In the genomic region with DNA sequence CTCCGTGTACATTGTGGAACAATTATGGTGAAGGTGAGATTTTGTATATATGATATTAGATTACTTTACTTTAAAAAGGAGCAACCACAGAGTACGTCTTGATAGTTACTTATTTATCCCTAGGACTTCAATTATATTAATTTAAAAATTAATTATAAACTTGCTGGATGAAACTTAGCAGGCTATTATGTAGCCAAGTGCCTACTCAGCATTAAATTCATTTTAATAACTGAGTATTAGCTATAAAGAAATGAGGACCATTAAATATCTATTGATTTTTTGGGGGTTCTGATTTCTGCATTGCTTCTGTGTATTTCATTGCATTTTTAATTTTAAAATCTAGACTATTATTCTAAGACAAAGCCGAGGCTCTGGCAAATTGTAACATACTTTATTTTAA, we compare ENCODE assay signal across 36 cellular contexts.
DNase-seq lines count a peak whose midpoint lies in the region; ATAC-seq, FAIRE-seq and TF ChIP-seq lines count a peak whose summit lies in the region.
"Had no signal": no experiment of that assay in that cellular context is flagged by ENCODE, and none has a peak within 500 bp of the region (broad histone marks: within the 10 kb centered on the region; RNA-seq: fewer than 3 reads in every experiment).

No MANE protein-coding gene starts in this region.

- no peak overlapping the region for H4K91ac ChIP-seq in IMR-90 (ENCODE audit: insufficient read depth, low read depth, low read length)

- no peaks in the 10 kb centered on the region for H3K27me3 Mint-ChIP-seq in effector memory CD8-positive, alpha-beta T cell
- H3K27me3 Mint-ChIP-seq: B cell; CD4-positive, alpha-beta memory T cell; CD4-positive, CD25-positive, alpha-beta regulatory T cell; CD8-positive, alpha-beta memory T cell had no signal

- H4K20me1 ChIP-seq in HepG2 (ENCODE audit: insufficient read depth, low read length) (no peaks in the 10 kb centered on the region), IMR-90 (ENCODE audit: insufficient read depth, low read length) (no peaks in the 10 kb centered on the region), osteoblast (ENCODE audit: insufficient read depth, low read length) (no peaks in the 10 kb centered on the region)
- H4K20me1 ChIP-seq: BLaER1; BLaER1 treated with 17β-estradiol and CSF1 and Interleukin-3, amounts not matched to agents 10 nM and 100 nM had no signal

- FAIRE-seq in HepG2 (lab: Jason Lieb, UNC) = no peak
- FAIRE-seq in A549 (lab: Jason Lieb, UNC) = no peak
- FAIRE-seq: A204.1, D721Med had no signal

- no peak overlapping the region for H3K4ac ChIP-seq in IMR-90 (ENCODE audit: low read depth, low read length)

- CTCF ChIA-PET in HepG2 (lab: Yijun Ruan, JAX; ENCODE audit: low intra/inter-chr PET ratio, low total read pairs) (no interaction called here), A549 (lab: Yijun Ruan, JAX) (no interaction called here), IMR-90 (lab: Yijun Ruan, JAX) (no interaction called here)

- POLR2A ChIA-PET in HepG2 (lab: Yijun Ruan, JAX) (no interaction called here), A549 (lab: Yijun Ruan, JAX) (no interaction called here), IMR-90 (lab: Charles Lee; ENCODE audit: unreplicated experiment) (no interaction called here)

- no peak overlapping the region for H3K27ac Mint-ChIP-seq in effector memory CD8-positive, alpha-beta T cell
- H3K27ac Mint-ChIP-seq: B cell; CD14-positive monocyte; CD4-positive, alpha-beta memory T cell; CD4-positive, alpha-beta T cell; CD4-positive, CD25-positive, alpha-beta regulatory T cell; CD8-positive, alpha-beta memory T cell; CD8-positive, alpha-beta T cell had no signal

- H2AFZ ChIP-seq in HepG2 (ENCODE audit: low read length) = no peak overlapping the region
- H2AFZ ChIP-seq in IMR-90 (replicated peaks; ENCODE audit: low read length, poor library complexity) = no peak overlapping the region
- no peak overlapping the region for H2AFZ ChIP-seq in osteoblast (ENCODE audit: low read length)

- no peaks in the 10 kb centered on the region for H3K9me1 ChIP-seq in IMR-90 (ENCODE audit: insufficient read depth, low read length)

- H3K4me1 ChIP-seq in HepG2 (ENCODE audit: insufficient read depth, low read length) = no peaks in the 10 kb centered on the region
- no peaks in the 10 kb centered on the region for H3K4me1 ChIP-seq in right lobe of liver
- no peaks in the 10 kb centered on the region for H3K4me1 ChIP-seq in A549
- H3K4me1 ChIP-seq in IMR-90 (ENCODE audit: control insufficient read depth, insufficient read depth, low read length) = no peaks in the 10 kb centered on the region
- no peaks in the 10 kb centered on the region for H3K4me1 ChIP-seq in osteoblast (ENCODE audit: insufficient read depth, low read length)
- H3K4me1 ChIP-seq: BE2C; BLaER1; BLaER1 treated with 17β-estradiol and CSF1 and Interleukin-3, amounts not matched to agents 10 nM and 100 nM; Caco-2 had no signal

- intact Hi-C loops in HepG2 (cut with micrococcal nuclease; ENCODE audit: unreplicated experiment) (no loop called here), right lobe of liver (cut with DNase I) (no loop called here), IMR-90 (cut with micrococcal nuclease) (no loop called here)

- H3K9ac ChIP-seq in HepG2 (ENCODE audit: insufficient read depth, low read depth, low read length) (no peak overlapping the region), IMR-90 (ENCODE audit: low read depth, low read length) (no peak overlapping the region)
- H3K9ac ChIP-seq: BLaER1; BLaER1 treated with 17β-estradiol and CSF1 and Interleukin-3, amounts not matched to agents 10 nM and 100 nM had no signal

- BruUV-seq in HepG2 (replicated peaks; lab: Mats Ljungman, UMichigan) (no TSS peak), IMR-90 (replicated peaks; lab: Mats Ljungman, UMichigan) (no TSS peak)

- DNase-seq in HepG2 (ENCODE audit: low spot score) = no peak
- DNase-seq in right lobe of liver = no peak
- DNase-seq in A549 (ENCODE audit: low read depth in 1 of 2, low spot score in 1 of 2) = no peak
- DNase-seq in IMR-90 = no peak
- DNase-seq in osteoblast (ENCODE audit: insufficient read length, low spot score, missing footprints) = peak; percentile 3
- no peak for DNase-seq in NCI-H1930 (lab: John Stamatoyannopoulos, UW)
- DNase-seq in medulla oblongata (ENCODE audit: extremely low spot score) = no peak
- no peak for DNase-seq in effector memory CD8-positive, alpha-beta T cell
- DNase-seq: 8988T; ACHN; AML-193; BE2C; C1 segment of cervical spinal cord; Caco-2; Calu3; CD4-positive, alpha-beta memory T cell; CD4-positive, alpha-beta T cell; CD4-positive, CD25-positive, alpha-beta regulatory T cell; CD8-positive, alpha-beta memory T cell; CD8-positive, alpha-beta T cell; COR-L47; DMS 273 treated with DMSO at 0.1 percent for 48 hours; DMS153; DMS53; DMS79; DMS79 treated with DMSO at 0.1 percent for 48 hours; DND-41; EL had no signal

- TF ChIP-seq RAD21 in HepG2 (CRISPR knock-in tag; IDR thresholded peaks at IDR 0.05) (no peak), A549 (conservative IDR thresholded peaks at IDR 0.05 in 1 of 2, IDR thresholded peaks at IDR 0.05 in 1 of 2) (no peak), IMR-90 (IDR thresholded peaks at IDR 0.05; ENCODE audit: low read length) (no peak)

- H3K56ac ChIP-seq in IMR-90 (ENCODE audit: extremely low read depth, insufficient read depth, low read length) = no peak overlapping the region

- TF ChIP-seq EP300 in HepG2 (IDR thresholded peaks at IDR 0.05; ENCODE audit: low read depth in 2 of 2, low read length in 2 of 2) = no peak
- no peak for TF ChIP-seq EP300 in HepG2 (CRISPR knock-in tag; IDR thresholded peaks at IDR 0.05; ENCODE audit: borderline replicate concordance)
- TF ChIP-seq EP300 in A549 (IDR thresholded peaks at IDR 0.05) = no peak

- H3K4me3 ChIP-seq in HepG2 (replicated peaks in 1 of 3; ENCODE audit: insufficient read depth in 1 of 3, low read depth in 2 of 3, low read length in 3 of 3) (no peak overlapping the region), right lobe of liver (no peak overlapping the region), A549 (no peak overlapping the region), IMR-90 (ENCODE audit: insufficient read depth, low read depth, low read length) (no peak overlapping the region), osteoblast (ENCODE audit: insufficient read depth, low read length) (no peak overlapping the region)
- H3K4me3 ChIP-seq: BLaER1; BLaER1 treated with 17β-estradiol and CSF1 and Interleukin-3, amounts not matched to agents 10 nM and 100 nM had no signal

- no peaks in the 10 kb centered on the region for H3K79me1 ChIP-seq in IMR-90 (ENCODE audit: low read depth in 1 of 2, low read length in 2 of 2)

- no peak overlapping the region for H3K4me3 Mint-ChIP-seq in effector memory CD8-positive, alpha-beta T cell
- H3K4me3 Mint-ChIP-seq: B cell; CD14-positive monocyte; CD4-positive, alpha-beta memory T cell; CD4-positive, alpha-beta T cell; CD4-positive, CD25-positive, alpha-beta regulatory T cell; CD8-positive, alpha-beta memory T cell; CD8-positive, alpha-beta T cell had no signal

- no peaks in the 10 kb centered on the region for H3K36me3 Mint-ChIP-seq in effector memory CD8-positive, alpha-beta T cell (ENCODE audit: insufficient read depth)
- H3K36me3 Mint-ChIP-seq: CD14-positive monocyte; CD4-positive, alpha-beta memory T cell; CD4-positive, CD25-positive, alpha-beta regulatory T cell; CD8-positive, alpha-beta T cell had no signal

- H2BK15ac ChIP-seq in IMR-90 (ENCODE audit: low read depth, low read length) = no peak overlapping the region

- no peak overlapping the region for H4K8ac ChIP-seq in IMR-90 (ENCODE audit: low read depth in 2 of 2, low read length in 2 of 2)

- H2BK5ac ChIP-seq in IMR-90 (ENCODE audit: low read depth, low read length, poor library complexity, severe bottlenecking) = no peak overlapping the region

- H3K9me3 Mint-ChIP-seq in effector memory CD8-positive, alpha-beta T cell = peaks cover 11 to 16% of the 10 kb centered on the region in 2 donors

- H4K5ac ChIP-seq in IMR-90 (ENCODE audit: low read depth, low read length) = no peak overlapping the region

- H3K9me3 ChIP-seq in HepG2 (ENCODE audit: low read length) = no peaks in the 10 kb centered on the region
- H3K9me3 ChIP-seq in right lobe of liver = no peaks in the 10 kb centered on the region
- no peaks in the 10 kb centered on the region for H3K9me3 ChIP-seq in A549
- H3K9me3 ChIP-seq in IMR-90 (ENCODE audit: control insufficient read depth, insufficient read depth, low read length) = peaks cover 6% of the 10 kb centered on the region; the same call in 1 of the 2 replicates
- H3K9me3 ChIP-seq in osteoblast (ENCODE audit: low read depth, low read length) = peaks cover 3% of the 10 kb centered on the region
- H3K9me3 ChIP-seq: BE2C, Caco-2 had no signal

- TF ChIP-seq CTCF in HepG2 (CRISPR knock-in tag; IDR thresholded peaks at IDR 0.05) (no peak), right lobe of liver (IDR thresholded peaks at IDR 0.05) (no peak), A549 (IDR thresholded peaks at IDR 0.05) (no peak), IMR-90 (conservative IDR thresholded peaks at IDR 0.05; ENCODE audit: low read depth, low read length) (no peak), osteoblast (IDR thresholded peaks at IDR 0.05; ENCODE audit: extremely low read depth, low read depth, low read length) (no peak)

- TF ChIP-seq POLR2A in HepG2 (IDR thresholded peaks at IDR 0.05; ENCODE audit: insufficient read depth in 1 of 2, low read depth in 2 of 2, low read length in 2 of 2) (no peak), right lobe of liver (IDR thresholded peaks at IDR 0.05) (no peak), A549 (IDR thresholded peaks at IDR 0.05; ENCODE audit: low read length) (no peak), IMR-90 (IDR thresholded peaks at IDR 0.05; ENCODE audit: low read depth, low read length) (no peak)

- 2% methylated on average over 3 of the region's 3 CpGs for WGBS in HepG2 (ENCODE audit: low lambda C conversion rate)
- 63% methylated on average over 3 of the region's 3 CpGs for WGBS in right lobe of liver (ENCODE audit: insufficient coverage, low coverage, low lambda C conversion rate, missing lambda C conversion rate)
- 21% methylated on average over 3 of the region's 3 CpGs for WGBS in A549 (ENCODE audit: missing lambda C conversion rate)
- no CpG with 5 or more reads among the region's 3 CpGs for WGBS in IMR-90 (ENCODE audit: extremely low coverage in 2 of 2, insufficient read length in 1 of 2), 2 experiments

- H2BK120ac ChIP-seq in IMR-90 (ENCODE audit: low read depth, low read length) = no peak overlapping the region

- H3K27me3 ChIP-seq in HepG2 (ENCODE audit: control insufficient read depth in 1 of 2, insufficient read depth in 2 of 2, low read length in 2 of 2) = peaks cover 0 to 15% of the 10 kb centered on the region in 2 experiments; a peak in 2 of 5 replicates
- no peaks in the 10 kb centered on the region for H3K27me3 ChIP-seq in right lobe of liver
- H3K27me3 ChIP-seq in IMR-90 (ENCODE audit: control insufficient read depth, insufficient read depth, low read length) = no peaks in the 10 kb centered on the region
- H3K27me3 ChIP-seq in osteoblast (ENCODE audit: insufficient read depth, low read length) = no peaks in the 10 kb centered on the region
- H3K27me3 ChIP-seq: BE2C; BLaER1; BLaER1 treated with 17β-estradiol and CSF1 and Interleukin-3, amounts not matched to agents 10 nM and 100 nM had no signal

- no peaks in the 10 kb centered on the region for H3K4me1 Mint-ChIP-seq in effector memory CD8-positive, alpha-beta T cell (ENCODE audit: low read depth in 2 of 2)
- H3K4me1 Mint-ChIP-seq: B cell; CD4-positive, alpha-beta memory T cell; CD4-positive, CD25-positive, alpha-beta regulatory T cell; CD8-positive, alpha-beta memory T cell had no signal

- no peaks in the 10 kb centered on the region for H3K36me3 ChIP-seq in HepG2 (replicated peaks in 1 of 2; ENCODE audit: control insufficient read depth in 1 of 2, insufficient read depth in 2 of 2, low read length in 2 of 2)
- H3K36me3 ChIP-seq in right lobe of liver = no peaks in the 10 kb centered on the region
- no peaks in the 10 kb centered on the region for H3K36me3 ChIP-seq in IMR-90 (ENCODE audit: control insufficient read depth, insufficient read depth, low read length)
- H3K36me3 ChIP-seq in osteoblast (ENCODE audit: insufficient read depth, low read length) = no peaks in the 10 kb centered on the region
- H3K36me3 ChIP-seq: BE2C; BLaER1; BLaER1 treated with 17β-estradiol and CSF1 and Interleukin-3, amounts not matched to agents 10 nM and 100 nM had no signal

- no peak overlapping the region for H3K23ac ChIP-seq in IMR-90 (ENCODE audit: low read depth, low read length)

- no peak overlapping the region for H2AK9ac ChIP-seq in IMR-90 (replicated peaks; ENCODE audit: low read depth, low read length, poor library complexity)

- H3K4me2 ChIP-seq in HepG2 (ENCODE audit: low read depth, low read length) (no peak overlapping the region), A549 (no peak overlapping the region), IMR-90 (ENCODE audit: low read depth, low read length) (no peak overlapping the region), osteoblast (ENCODE audit: insufficient read depth, low read length) (no peak overlapping the region)
- H3K4me2 ChIP-seq: BLaER1; BLaER1 treated with 17β-estradiol and CSF1 and Interleukin-3, amounts not matched to agents 10 nM and 100 nM had no signal

- no peak overlapping the region for H3K14ac ChIP-seq in IMR-90 (replicated peaks; ENCODE audit: low read depth, low read length)

- H3K79me2 ChIP-seq in HepG2 (ENCODE audit: insufficient read depth, low read length) (no peaks in the 10 kb centered on the region), osteoblast (ENCODE audit: insufficient read depth, low read length) (no peaks in the 10 kb centered on the region)

- H2BK20ac ChIP-seq in IMR-90 (ENCODE audit: low read depth, low read length) = no peak overlapping the region

- ATAC-seq in HepG2 = no peak
- no peak for ATAC-seq in right lobe of liver
- no peak for ATAC-seq in A549
- no peak for ATAC-seq in IMR-90 (ENCODE audit: low read depth)
- no peak for ATAC-seq in effector memory CD8-positive, alpha-beta T cell (replicated peaks)
- ATAC-seq: CD8-positive, alpha-beta T cell had no signal

- no peak overlapping the region for H3K18ac ChIP-seq in IMR-90 (ENCODE audit: low read depth, low read length)

- dilution Hi-C loops in IMR-90 (cut with HindIII; ENCODE audit: low sequenced_read_pairs, unreplicated experiment) = no loop called here

- in situ Hi-C loops in HepG2 (cut with HindIII; ENCODE audit: extremely low pct_ligation_motif_present, low pct_unique_long_range_greater_than_20kb) (no loop called here), IMR-90 (cut with MboI; ENCODE audit: low sequenced_read_pairs) (no loop called here)

- H3K27ac ChIP-seq in HepG2 (ENCODE audit: extremely low read length, insufficient read depth, low read length) = no peak overlapping the region
- H3K27ac ChIP-seq in right lobe of liver = no peak overlapping the region
- no peak overlapping the region for H3K27ac ChIP-seq in A549
- no peak overlapping the region for H3K27ac ChIP-seq in IMR-90 (ENCODE audit: insufficient read depth, low read length)
- no peak overlapping the region for H3K27ac ChIP-seq in osteoblast (ENCODE audit: low read depth, low read length)
- H3K27ac ChIP-seq: 22Rv1; BLaER1; BLaER1 treated with 17β-estradiol and CSF1 and Interleukin-3, amounts not matched to agents 10 nM and 100 nM; C4-2B had no signal

- H2AK5ac ChIP-seq in IMR-90 (ENCODE audit: low read depth, low read length) = no peak overlapping the region
